1 cellular context compared by ENCODE assay signal in the genomic region with DNA sequence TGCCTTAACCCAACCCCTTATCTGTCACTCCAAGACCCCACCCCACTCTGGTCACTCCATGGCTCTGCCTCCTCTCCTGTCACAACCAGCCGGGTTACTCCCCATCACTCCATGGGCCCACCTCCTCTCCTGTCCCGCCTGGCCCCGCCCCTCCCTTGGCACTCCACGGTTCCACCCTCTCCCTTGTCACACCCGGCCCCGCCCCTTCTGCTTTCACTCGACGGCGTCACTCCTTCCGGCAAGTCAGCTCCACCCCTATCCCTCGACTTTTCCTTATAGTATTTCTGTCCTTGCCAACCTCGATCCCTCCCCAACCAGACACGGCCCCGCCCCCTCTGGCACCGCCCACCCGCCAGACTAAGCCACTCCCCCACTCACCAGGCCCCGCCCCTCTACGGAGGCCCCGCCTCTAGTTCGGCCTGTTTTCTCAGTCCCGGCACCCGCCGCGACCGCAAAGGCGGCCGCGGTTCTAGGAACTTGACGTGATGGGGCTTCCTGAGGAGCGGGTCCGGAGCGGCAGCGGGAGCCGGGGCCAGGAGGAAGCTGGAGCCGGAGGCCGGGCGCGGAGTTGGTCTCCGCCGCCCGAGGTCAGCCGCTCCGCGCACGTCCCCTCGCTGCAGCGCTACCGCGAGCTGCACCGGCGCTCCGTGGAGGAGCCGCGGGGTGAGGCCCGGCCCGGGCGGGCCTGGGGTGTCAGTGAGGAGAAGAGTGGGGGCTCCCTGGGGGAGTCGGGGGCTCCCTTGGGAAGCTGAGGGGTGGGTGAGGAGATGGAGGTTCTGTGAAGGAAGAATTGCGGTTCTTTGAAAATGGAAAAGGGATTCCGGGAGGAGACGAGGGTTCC.
TF ChIP-seq lines count a peak whose summit lies in the region.

A gene with protein sequence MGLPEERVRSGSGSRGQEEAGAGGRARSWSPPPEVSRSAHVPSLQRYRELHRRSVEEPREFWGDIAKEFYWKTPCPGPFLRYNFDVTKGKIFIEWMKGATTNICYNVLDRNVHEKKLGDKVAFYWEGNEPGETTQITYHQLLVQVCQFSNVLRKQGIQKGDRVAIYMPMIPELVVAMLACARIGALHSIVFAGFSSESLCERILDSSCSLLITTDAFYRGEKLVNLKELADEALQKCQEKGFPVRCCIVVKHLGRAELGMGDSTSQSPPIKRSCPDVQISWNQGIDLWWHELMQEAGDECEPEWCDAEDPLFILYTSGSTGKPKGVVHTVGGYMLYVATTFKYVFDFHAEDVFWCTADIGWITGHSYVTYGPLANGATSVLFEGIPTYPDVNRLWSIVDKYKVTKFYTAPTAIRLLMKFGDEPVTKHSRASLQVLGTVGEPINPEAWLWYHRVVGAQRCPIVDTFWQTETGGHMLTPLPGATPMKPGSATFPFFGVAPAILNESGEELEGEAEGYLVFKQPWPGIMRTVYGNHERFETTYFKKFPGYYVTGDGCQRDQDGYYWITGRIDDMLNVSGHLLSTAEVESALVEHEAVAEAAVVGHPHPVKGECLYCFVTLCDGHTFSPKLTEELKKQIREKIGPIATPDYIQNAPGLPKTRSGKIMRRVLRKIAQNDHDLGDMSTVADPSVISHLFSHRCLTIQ (plus strand): TSS at position 452 of the 841 bp plus-strand sequence. CDS start 34 bp downstream, at position 486.

TF ChIP-seq in K562, 482 proteins besides CTCF, POLR2A, EP300 and RAD21 (continued from another document):
- TF ChIP-seq ZNF263 (CRISPR knock-in tag; IDR thresholded peaks at IDR 0.05; ENCODE audit: borderline replicate concordance) (peak; percentile 14; the same call in 1 of the 2 replicates), GABPA (tag; conservative IDR thresholded peaks at IDR 0.05; ENCODE audit: low read depth) (peak; percentile 38; the same call in 1 of the 2 replicates), ZNF354B (CRISPR knock-in tag; IDR thresholded peaks at IDR 0.05) (no peak), KLF6 (CRISPR knock-in tag; IDR thresholded peaks at IDR 0.05; ENCODE audit: borderline replicate concordance) (no peak), CREB1 (IDR thresholded peaks at IDR 0.05) (peak; percentile 50), CREB1 (CRISPR knock-in tag; IDR thresholded peaks at IDR 0.05) (peak; percentile 68; the same call in 1 of the 2 replicates), CBFA2T2 (conservative IDR thresholded peaks at IDR 0.05) (no peak), NFRKB (IDR thresholded peaks at IDR 0.05; ENCODE audit: low read depth) (no peak), PPARD (CRISPR knock-in tag; IDR thresholded peaks at IDR 0.05) (no peak), SAFB2 (IDR thresholded peaks at IDR 0.05; ENCODE audit: borderline replicate concordance, low read depth, low read length, severe bottlenecking) (no peak), CXXC5 (CRISPR knock-in tag; IDR thresholded peaks at IDR 0.05) (peak; percentile 78), FOXK2 (conservative IDR thresholded peaks at IDR 0.05 in 1 of 2, IDR thresholded peaks at IDR 0.05 in 1 of 2; ENCODE audit: low read depth in 2 of 2) (peak; percentile 51 to 62; a peak in 2 of 4 replicates), ZFX (CRISPR knock-in tag; IDR thresholded peaks at IDR 0.05) (peak; percentile 95), BHLHE40 (IDR thresholded peaks at IDR 0.05; ENCODE audit: low read length) (0 out of 2 replicates have a peak, but pooled peaks have one; percentile 11), ELF4 (CRISPR knock-in tag; IDR thresholded peaks at IDR 0.05) (0 out of 2 replicates have a peak, but pooled peaks have one; percentile 10), RBM14 (IDR thresholded peaks at IDR 0.05; ENCODE audit: borderline replicate concordance, insufficient read depth, low read depth, low read length) (no peak), MAZ (CRISPR knock-in tag; conservative IDR thresholded peaks at IDR 0.05 in 1 of 2, IDR thresholded peaks at IDR 0.05 in 1 of 2) (peak; percentile 40 to 57; a peak in 3 of 4 replicates), BMI1 (IDR thresholded peaks at IDR 0.05; ENCODE audit: low read length) (no peak), TCF3 (CRISPR knock-in tag; IDR thresholded peaks at IDR 0.05) (no peak), TOE1 (IDR thresholded peaks at IDR 0.05; ENCODE audit: borderline replicate concordance) (0 out of 2 replicates have a peak, but pooled peaks have one; percentile 19), TOE1 (CRISPR knock-in tag; IDR thresholded peaks at IDR 0.05; ENCODE audit: borderline replicate concordance, low read depth) (no peak), DMBX1 (CRISPR knock-in tag; IDR thresholded peaks at IDR 0.05; ENCODE audit: borderline replicate concordance) (0 out of 2 replicates have a peak, but pooled peaks have one; percentile 35), NRF1 (conservative IDR thresholded peaks at IDR 0.05 in 1 of 2, IDR thresholded peaks at IDR 0.05 in 1 of 2) (peak; percentile 51 to 57), PCBP1 (IDR thresholded peaks at IDR 0.05; ENCODE audit: low read depth, low read length, poor library complexity, severe bottlenecking) (peak; percentile 32)
- TF ChIP-seq, protein P1, sequence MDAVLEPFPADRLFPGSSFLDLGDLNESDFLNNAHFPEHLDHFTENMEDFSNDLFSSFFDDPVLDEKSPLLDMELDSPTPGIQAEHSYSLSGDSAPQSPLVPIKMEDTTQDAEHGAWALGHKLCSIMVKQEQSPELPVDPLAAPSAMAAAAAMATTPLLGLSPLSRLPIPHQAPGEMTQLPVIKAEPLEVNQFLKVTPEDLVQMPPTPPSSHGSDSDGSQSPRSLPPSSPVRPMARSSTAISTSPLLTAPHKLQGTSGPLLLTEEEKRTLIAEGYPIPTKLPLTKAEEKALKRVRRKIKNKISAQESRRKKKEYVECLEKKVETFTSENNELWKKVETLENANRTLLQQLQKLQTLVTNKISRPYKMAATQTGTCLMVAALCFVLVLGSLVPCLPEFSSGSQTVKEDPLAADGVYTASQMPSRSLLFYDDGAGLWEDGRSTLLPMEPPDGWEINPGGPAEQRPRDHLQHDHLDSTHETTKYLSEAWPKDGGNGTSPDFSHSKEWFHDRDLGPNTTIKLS (IDR thresholded peaks at IDR 0.05; ENCODE audit: borderline replicate concordance, low read depth), result peak; percentile 36; the same call in 1 of the 2 replicates
- TF ChIP-seq, protein P2, sequence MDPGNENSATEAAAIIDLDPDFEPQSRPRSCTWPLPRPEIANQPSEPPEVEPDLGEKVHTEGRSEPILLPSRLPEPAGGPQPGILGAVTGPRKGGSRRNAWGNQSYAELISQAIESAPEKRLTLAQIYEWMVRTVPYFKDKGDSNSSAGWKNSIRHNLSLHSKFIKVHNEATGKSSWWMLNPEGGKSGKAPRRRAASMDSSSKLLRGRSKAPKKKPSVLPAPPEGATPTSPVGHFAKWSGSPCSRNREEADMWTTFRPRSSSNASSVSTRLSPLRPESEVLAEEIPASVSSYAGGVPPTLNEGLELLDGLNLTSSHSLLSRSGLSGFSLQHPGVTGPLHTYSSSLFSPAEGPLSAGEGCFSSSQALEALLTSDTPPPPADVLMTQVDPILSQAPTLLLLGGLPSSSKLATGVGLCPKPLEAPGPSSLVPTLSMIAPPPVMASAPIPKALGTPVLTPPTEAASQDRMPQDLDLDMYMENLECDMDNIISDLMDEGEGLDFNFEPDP (CRISPR knock-in tag; IDR thresholded peaks at IDR 0.05), result peak; percentile 26; the same call in 1 of the 2 replicates
- TF ChIP-seq, protein P3, sequence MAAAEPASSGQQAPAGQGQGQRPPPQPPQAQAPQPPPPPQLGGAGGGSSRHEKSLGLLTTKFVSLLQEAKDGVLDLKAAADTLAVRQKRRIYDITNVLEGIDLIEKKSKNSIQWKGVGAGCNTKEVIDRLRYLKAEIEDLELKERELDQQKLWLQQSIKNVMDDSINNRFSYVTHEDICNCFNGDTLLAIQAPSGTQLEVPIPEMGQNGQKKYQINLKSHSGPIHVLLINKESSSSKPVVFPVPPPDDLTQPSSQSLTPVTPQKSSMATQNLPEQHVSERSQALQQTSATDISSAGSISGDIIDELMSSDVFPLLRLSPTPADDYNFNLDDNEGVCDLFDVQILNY (CRISPR knock-in tag; IDR thresholded peaks at IDR 0.05), result 0 out of 2 replicates have a peak, but pooled peaks have one; percentile 36
- TF ChIP-seq, protein P4, sequence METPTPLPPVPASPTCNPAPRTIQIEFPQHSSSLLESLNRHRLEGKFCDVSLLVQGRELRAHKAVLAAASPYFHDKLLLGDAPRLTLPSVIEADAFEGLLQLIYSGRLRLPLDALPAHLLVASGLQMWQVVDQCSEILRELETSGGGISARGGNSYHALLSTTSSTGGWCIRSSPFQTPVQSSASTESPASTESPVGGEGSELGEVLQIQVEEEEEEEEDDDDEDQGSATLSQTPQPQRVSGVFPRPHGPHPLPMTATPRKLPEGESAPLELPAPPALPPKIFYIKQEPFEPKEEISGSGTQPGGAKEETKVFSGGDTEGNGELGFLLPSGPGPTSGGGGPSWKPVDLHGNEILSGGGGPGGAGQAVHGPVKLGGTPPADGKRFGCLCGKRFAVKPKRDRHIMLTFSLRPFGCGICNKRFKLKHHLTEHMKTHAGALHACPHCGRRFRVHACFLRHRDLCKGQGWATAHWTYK (CRISPR knock-in tag; IDR thresholded peaks at IDR 0.05), result no peak
- TF ChIP-seq, protein P5, sequence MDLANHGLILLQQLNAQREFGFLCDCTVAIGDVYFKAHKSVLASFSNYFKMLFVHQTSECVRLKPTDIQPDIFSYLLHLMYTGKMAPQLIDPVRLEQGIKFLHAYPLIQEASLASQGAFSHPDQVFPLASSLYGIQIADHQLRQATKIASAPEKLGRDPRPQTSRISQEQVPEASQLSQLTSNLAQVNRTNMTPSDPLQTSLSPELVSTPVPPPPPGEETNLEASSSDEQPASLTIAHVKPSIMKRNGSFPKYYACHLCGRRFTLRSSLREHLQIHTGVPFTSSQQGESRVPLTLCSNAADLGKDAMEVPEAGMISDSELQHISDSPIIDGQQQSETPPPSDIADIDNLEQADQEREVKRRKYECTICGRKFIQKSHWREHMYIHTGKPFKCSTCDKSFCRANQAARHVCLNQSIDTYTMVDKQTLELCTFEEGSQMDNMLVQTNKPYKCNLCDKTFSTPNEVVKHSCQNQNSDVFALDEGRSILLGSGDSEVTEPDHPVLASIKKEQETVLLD (IDR thresholded peaks at IDR 0.05), result no peak
- TF ChIP-seq, protein P6, sequence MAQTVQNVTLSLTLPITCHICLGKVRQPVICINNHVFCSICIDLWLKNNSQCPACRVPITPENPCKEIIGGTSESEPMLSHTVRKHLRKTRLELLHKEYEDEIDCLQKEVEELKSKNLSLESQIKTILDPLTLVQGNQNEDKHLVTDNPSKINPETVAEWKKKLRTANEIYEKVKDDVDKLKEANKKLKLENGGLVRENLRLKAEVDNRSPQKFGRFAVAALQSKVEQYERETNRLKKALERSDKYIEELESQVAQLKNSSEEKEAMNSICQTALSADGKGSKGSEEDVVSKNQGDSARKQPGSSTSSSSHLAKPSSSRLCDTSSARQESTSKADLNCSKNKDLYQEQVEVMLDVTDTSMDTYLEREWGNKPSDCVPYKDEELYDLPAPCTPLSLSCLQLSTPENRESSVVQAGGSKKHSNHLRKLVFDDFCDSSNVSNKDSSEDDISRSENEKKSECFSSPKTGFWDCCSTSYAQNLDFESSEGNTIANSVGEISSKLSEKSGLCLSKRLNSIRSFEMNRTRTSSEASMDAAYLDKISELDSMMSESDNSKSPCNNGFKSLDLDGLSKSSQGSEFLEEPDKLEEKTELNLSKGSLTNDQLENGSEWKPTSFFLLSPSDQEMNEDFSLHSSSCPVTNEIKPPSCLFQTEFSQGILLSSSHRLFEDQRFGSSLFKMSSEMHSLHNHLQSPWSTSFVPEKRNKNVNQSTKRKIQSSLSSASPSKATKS (CRISPR knock-in tag; IDR thresholded peaks at IDR 0.05), result no peak
